In genomic region chr15:85759391-85759790, GRCh38 we compare ENCODE assay signal across 13 cellular contexts.
"Had no signal": no experiment of that assay in that cellular context is flagged by ENCODE, and none has a peak within 500 bp of the region (broad histone marks: within the 10 kb centered on the region; RNA-seq: fewer than 3 reads in every experiment).

No MANE protein-coding gene starts in this region.

- H3K27ac ChIP-seq: dorsolateral prefrontal cortex, gastroesophageal sphincter, ovary, WERI-Rb-1 had no signal

- H3K36me3 ChIP-seq: ovary, WERI-Rb-1 had no signal

- H3K27me3 ChIP-seq: dorsolateral prefrontal cortex, gastroesophageal sphincter, ovary had no signal

- H3K4me3 ChIP-seq: dorsolateral prefrontal cortex, gastroesophageal sphincter, ovary had no signal

- ATAC-seq: gastroesophageal sphincter; stimulated activated naive B cell treated with anti-CD40 and anti-IgM and Interleukin-4, amounts not matched to agents 10 μg/mL and 1 μg/mL and 100 μg/mL, for 72 hours; T-helper 17 cell had no signal

- DNase-seq: activated CD4-positive, alpha-beta T cell treated with anti-CD3 and anti-CD28 coated beads, Interleukin-2, amount 50 U/mL, for 48 hours; activated effector memory CD4-positive, alpha-beta T cell treated with Interleukin-2 at 50 U/mL for 16 hours; activated naive CD4-positive, alpha-beta T cell treated with anti-CD3 and anti-CD28 coated beads, Interleukin-2, amount 50 U/mL, for 16 hours; activated T-cell treated with anti-CD3 and anti-CD28 coated beads, Interleukin-2, amount 50 U/mL, for 1 hour; endodermal cell; stimulated activated CD4-positive, alpha-beta T cell treated with anti-CD3 and anti-CD28 coated beads, Interleukin-15, amount 100 ng/mL, for 24 hours; stimulated activated CD4-positive, alpha-beta T cell treated with anti-CD3 and anti-CD28 coated beads, Interleukin-4, amount 100 ng/mL, for 1 hour; stimulated activated naive B cell treated with anti-CD40 and anti-IgM and Interleukin-4, amounts not matched to agents 10 μg/mL and 1 μg/mL and 100 μg/mL, for 72 hours; T-helper 17 cell; WERI-Rb-1 had no signal

- H3K9me3 ChIP-seq: gastroesophageal sphincter, ovary had no signal
